ENCODE assay signal across 12 cellular contexts in the genomic region with DNA sequence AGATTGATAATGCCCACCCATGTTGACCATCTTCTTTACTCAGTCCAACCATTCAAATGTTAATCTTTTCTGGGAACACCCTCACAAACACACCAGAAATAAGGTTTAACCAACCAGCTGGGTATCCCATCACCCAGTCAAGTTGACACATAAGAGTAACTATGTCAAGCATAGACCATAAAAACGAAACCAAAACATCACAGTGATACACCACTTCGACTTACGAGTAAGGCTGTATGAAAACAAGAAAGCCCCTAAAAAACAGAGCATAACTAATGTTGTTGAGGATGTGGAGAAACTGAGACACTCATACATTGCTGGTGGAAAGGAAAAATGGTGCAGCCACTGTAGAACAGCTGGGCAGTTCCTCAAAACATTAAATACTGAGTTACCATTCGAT. TPM values are rescaled to one million over a fixed set of nuclear protein-coding genes. Genes with fewer than 3 reads are reported as not detected.
DNase-seq lines count a peak whose midpoint lies in the region; ATAC-seq, FAIRE-seq and TF ChIP-seq lines count a peak whose summit lies in the region.
"Had no signal": no experiment of that assay in that cellular context is flagged by ENCODE, and none has a peak within 500 bp of the region (broad histone marks: within the 10 kb centered on the region; RNA-seq: fewer than 3 reads in every experiment).

No MANE protein-coding gene starts in this region.

- H3K4me1 ChIP-seq in HepG2 (ENCODE audit: insufficient read depth, low read length) (no peaks in the 10 kb centered on the region), right lobe of liver (no peaks in the 10 kb centered on the region)

- no peaks in the 10 kb centered on the region for H3K9me3 Mint-ChIP-seq in IgD-negative memory B cell

- in situ Hi-C loops in HepG2 (cut with HindIII; ENCODE audit: extremely low pct_ligation_motif_present, low pct_unique_long_range_greater_than_20kb): no loop called here

- no peak overlapping the region for H3K27ac ChIP-seq in HepG2 (ENCODE audit: extremely low read length, insufficient read depth, low read length)
- no peak overlapping the region for H3K27ac ChIP-seq in right lobe of liver

- H2AFZ ChIP-seq in HepG2 (ENCODE audit: low read length): no peak overlapping the region

- FAIRE-seq in HepG2 (lab: Jason Lieb, UNC) (peak; percentile 21), urothelium cell line (lab: Jason Lieb, UNC) (peak; percentile 74)

- peak overlapping the region; percentile 9 to 91 (median 82) for H3K27ac Mint-ChIP-seq in IgD-negative memory B cell

- no peak for DNase-seq in HepG2 (ENCODE audit: low spot score)
- DNase-seq in right lobe of liver: no peak
- DNase-seq in urothelium cell line (ENCODE audit: low spot score): no peak
- DNase-seq in D341Med (ENCODE audit: low spot score): no peak
- no peak for DNase-seq in DMS 273 (lab: John Stamatoyannopoulos, UW; ENCODE audit: unreplicated experiment)
- DNase-seq in NCI-H1436 treated with DMSO at 0.1 percent for 48 hours (lab: John Stamatoyannopoulos, UW): no peak
- DNase-seq: Karpas-422, midbrain, RPMI8226 had no signal

- no peak for TF ChIP-seq POLR2A in HepG2 (IDR thresholded peaks at IDR 0.05; ENCODE audit: insufficient read depth in 1 of 2, low read depth in 2 of 2, low read length in 2 of 2)
- no peak for TF ChIP-seq POLR2A in right lobe of liver (IDR thresholded peaks at IDR 0.05)

- TF ChIP-seq CTCF in HepG2 (CRISPR knock-in tag; IDR thresholded peaks at IDR 0.05) (no peak), right lobe of liver (IDR thresholded peaks at IDR 0.05) (no peak)

- TF ChIP-seq EP300 in HepG2 (IDR thresholded peaks at IDR 0.05; ENCODE audit: low read depth in 2 of 2, low read length in 2 of 2) (no peak), HepG2 (CRISPR knock-in tag; IDR thresholded peaks at IDR 0.05; ENCODE audit: borderline replicate concordance) (no peak)

- no TSS peak for BruUV-seq in HepG2 (replicated peaks; lab: Mats Ljungman, UMichigan)

- H4K20me1 ChIP-seq in HepG2 (ENCODE audit: insufficient read depth, low read length): no peaks in the 10 kb centered on the region

- no peaks in the 10 kb centered on the region for H3K36me3 Mint-ChIP-seq in IgD-negative memory B cell

- H3K36me3 ChIP-seq in HepG2 (replicated peaks in 1 of 2; ENCODE audit: control insufficient read depth in 1 of 2, insufficient read depth in 2 of 2, low read length in 2 of 2) (no peaks in the 10 kb centered on the region), right lobe of liver (no peaks in the 10 kb centered on the region)

- peaks cover 18 to 32% (median 28%) of the 10 kb centered on the region in 3 donors for H3K4me1 Mint-ChIP-seq in IgD-negative memory B cell

- POLR2A ChIA-PET in HepG2 (lab: Yijun Ruan, JAX): no interaction called here

- no peaks in the 10 kb centered on the region for H3K9me3 ChIP-seq in HepG2 (ENCODE audit: low read length)
- H3K9me3 ChIP-seq in right lobe of liver: no peaks in the 10 kb centered on the region

- no peak for TF ChIP-seq RAD21 in HepG2 (CRISPR knock-in tag; IDR thresholded peaks at IDR 0.05)

- no peak overlapping the region for H3K4me3 ChIP-seq in HepG2 (replicated peaks in 1 of 3; ENCODE audit: insufficient read depth in 1 of 3, low read depth in 2 of 3, low read length in 3 of 3)
- H3K4me3 ChIP-seq in right lobe of liver: no peak overlapping the region
- H3K4me3 ChIP-seq: smooth muscle cell had no signal

- ATAC-seq in HepG2: no peak
- no peak for ATAC-seq in right lobe of liver
- ATAC-seq in HG02610 (IDR thresholded peaks at IDR 0.05; ENCODE audit: unreplicated experiment): peak; percentile 84

- WGBS in HepG2 (ENCODE audit: low lambda C conversion rate): 68% methylated on average over 4 of the region's 4 CpGs
- WGBS in right lobe of liver (ENCODE audit: insufficient coverage, low coverage, low lambda C conversion rate, missing lambda C conversion rate): 81% methylated on average over 4 of the region's 4 CpGs

- H3K4me2 ChIP-seq in HepG2 (ENCODE audit: low read depth, low read length): no peak overlapping the region
- H3K4me2 ChIP-seq: smooth muscle cell had no signal

- no peaks in the 10 kb centered on the region for H3K27me3 Mint-ChIP-seq in IgD-negative memory B cell

- H3K4me3 Mint-ChIP-seq in IgD-negative memory B cell: peak overlapping the region; percentile 78 to 94 (median 87)

- intact Hi-C loops in HepG2 (cut with micrococcal nuclease; ENCODE audit: unreplicated experiment) (no loop called here), right lobe of liver (cut with DNase I) (no loop called here)

- no peaks in the 10 kb centered on the region for H3K27me3 ChIP-seq in HepG2 (ENCODE audit: control insufficient read depth in 1 of 2, insufficient read depth in 2 of 2, low read length in 2 of 2)
- H3K27me3 ChIP-seq in right lobe of liver: no peaks in the 10 kb centered on the region

- CTCF ChIA-PET in HepG2 (lab: Yijun Ruan, JAX; ENCODE audit: low intra/inter-chr PET ratio, low total read pairs): interaction anchor here (1.9 kb wide), 1 partner anchor 95 kb away, joined by 13 read pairs; no protein-coding TSS in a partner anchor

- H3K9ac ChIP-seq in HepG2 (ENCODE audit: insufficient read depth, low read depth, low read length): no peak overlapping the region

- H3K79me2 ChIP-seq in HepG2 (ENCODE audit: insufficient read depth, low read length): no peaks in the 10 kb centered on the region

TF ChIP-seq in HepG2, 621 proteins besides CTCF, POLR2A, EP300 and RAD21:
- no peak for TF ChIP-seq EEA1 (CRISPR knock-in tag; IDR thresholded peaks at IDR 0.05; ENCODE audit: borderline replicate concordance)
- TF ChIP-seq SNRNP70 (IDR thresholded peaks at IDR 0.05; ENCODE audit: low read depth, low read length): no peak
- TF ChIP-seq SMC3 (IDR thresholded peaks at IDR 0.05; ENCODE audit: low read length): no peak
- TF ChIP-seq MIXL1 (CRISPR knock-in tag; IDR thresholded peaks at IDR 0.05): no peak
- TF ChIP-seq DNMT3B (CRISPR knock-in tag; conservative IDR thresholded peaks at IDR 0.05): no peak
- TF ChIP-seq SIN3A (IDR thresholded peaks at IDR 0.05; ENCODE audit: borderline replicate concordance, low read depth, low read length): no peak

RNA-seq across cellular contexts. Expression of gene SLC35F5, which starts 57.4 kb away (rescaled TPM):
- 121 and 174 TPM in 2 replicates for total RNA-seq in HepG2 (2016; rRNA removed; fragmentation: Illumina TruSeq; extraction: Trizol)
- total RNA-seq in HepG2 (2016; cell fraction: cytosol; rRNA removed; fragmentation: Illumina TruSeq; extraction: Trizol; ENCODE audit: low read depth): 40.5 and 41.4 TPM in 2 replicates
- 122 and 176 TPM in 2 replicates for total RNA-seq in HepG2 (2016; cell fraction: insoluble cytoplasmic fraction; rRNA removed; fragmentation: Illumina TruSeq; extraction: Trizol)
- 98.6 and 102 TPM in 2 replicates for total RNA-seq in HepG2 (2016; cell fraction: membrane; rRNA removed; fragmentation: Illumina TruSeq; extraction: Trizol)
- 219 and 225 TPM in 2 replicates for total RNA-seq in HepG2 (2016; cell fraction: nucleus; rRNA removed; fragmentation: Illumina TruSeq; extraction: Trizol)
- 122 and 139 TPM in 2 replicates for polyA plus RNA-seq in HepG2 (2011; rRNA removed)
- polyA plus RNA-seq in HepG2 (2011; cell fraction: cytosol; rRNA removed): 38.4 and 82.6 TPM in 2 replicates
- polyA plus RNA-seq in HepG2 (2011; cell fraction: nucleus; rRNA removed): 55.3 and 71.4 TPM in 2 replicates
- polyA plus RNA-seq in HepG2 (2012): 80.5 and 107 TPM in 2 replicates
- polyA plus RNA-seq in HepG2 (2016; cell fraction: cytosol; fragmentation: Illumina TruSeq; extraction: Trizol; ENCODE audit: low read depth): 26.2 and 34.6 TPM in 2 replicates
- 84.8 and 91.3 TPM in 2 replicates for polyA plus RNA-seq in HepG2 (2016; cell fraction: insoluble cytoplasmic fraction; fragmentation: Illumina TruSeq; extraction: Trizol; ENCODE audit: low read depth)
- polyA plus RNA-seq in HepG2 (2016; cell fraction: membrane; fragmentation: Illumina TruSeq; extraction: Trizol; ENCODE audit: low read depth): 61.9 and 66.5 TPM in 2 replicates
- polyA plus RNA-seq in HepG2 (2016; cell fraction: nucleus; fragmentation: Illumina TruSeq; extraction: Trizol; ENCODE audit: insufficient read depth, low read depth): 169 and 172 TPM in 2 replicates
- 38.8 and 135 TPM in 2 replicates for polyA minus RNA-seq in HepG2 (2011; rRNA and poly(A)+ RNA removed; ENCODE audit: low replicate concordance)
- 123 and 165 TPM in 2 replicates for polyA minus RNA-seq in HepG2 (2011; cell fraction: cytosol; rRNA and poly(A)+ RNA removed)
- polyA minus RNA-seq in HepG2 (2011; cell fraction: nucleus; rRNA and poly(A)+ RNA removed): 338 and 403 TPM in 2 replicates
- total RNA-seq in right lobe of liver: 10 to 100 TPM; 33.2 to 50.0 (median 40.6) TPM
- polyA plus RNA-seq in IgD-negative memory B cell: 7.1 TPM
